Comparison of ENCODE assay signal across 17 cellular contexts in the genomic region with DNA sequence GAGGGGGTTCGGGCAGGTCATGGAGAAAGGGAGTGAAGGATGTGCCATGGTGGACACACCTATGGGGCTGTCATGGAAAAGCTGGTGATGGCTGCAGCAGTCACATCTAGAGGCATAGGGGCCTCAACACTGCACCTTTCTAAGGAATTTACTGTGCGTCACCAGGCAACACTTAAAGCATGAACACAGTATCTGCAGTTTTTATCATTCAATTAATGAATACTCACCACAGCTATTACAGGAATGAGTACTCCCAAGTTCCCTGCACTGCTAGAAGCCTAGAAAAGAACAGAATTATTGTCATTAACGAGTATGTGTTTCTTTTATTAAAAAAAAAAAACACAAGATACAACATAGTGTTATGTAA. TPM values are rescaled to one million over a fixed set of nuclear protein-coding genes. Genes with fewer than 3 reads are reported as not detected.
DNase-seq lines count a peak whose midpoint lies in the region; ATAC-seq lines count a peak whose summit lies in the region.
"Had no signal": no experiment of that assay in that cellular context is flagged by ENCODE, and none has a peak within 500 bp of the region (broad histone marks: within the 10 kb centered on the region; RNA-seq: fewer than 3 reads in every experiment).

No MANE protein-coding gene starts in this region.

- DNase-seq in EH (ENCODE audit: low read depth) (peak; percentile 69), hepatic stellate cell (ENCODE audit: low spot score) (peak; percentile 37), RKO (ENCODE audit: low spot score) (no peak), SIG-M5 (lab: John Stamatoyannopoulos, UW) (no peak)
- DNase-seq: CD4-positive, alpha-beta T cell; DMS79 treated with DMSO at 0.1 percent for 48 hours; GDM1; GOT3; Karpas-422; MM.1S; NCI-H1105 treated with DMSO at 0.1 percent for 48 hours; NCI-H2029; NCI-H510A treated with DMSO at 0.1 percent for 48 hours had no signal

- ATAC-seq in HG02588 (IDR thresholded peaks at IDR 0.05; ENCODE audit: unreplicated experiment) (no peak), HG02973 (IDR thresholded peaks at IDR 0.05; ENCODE audit: unreplicated experiment) (no peak)

- peak overlapping the region; percentile 96 for H3K27ac ChIP-seq in angular gyrus (ENCODE audit: low read depth, low read length)
- H3K27ac ChIP-seq in temporal lobe (ENCODE audit: low read depth, low read length): peak overlapping the region; percentile 93

RNA-seq across cellular contexts. Expression of gene SERPIND1, which starts 19.0 kb away (rescaled TPM):
- total RNA-seq in temporal lobe: 8.6 TPM
- total RNA-seq: CD4-positive, alpha-beta T cell had no signal

Comparison
In these comparisons a context has a peak if more than half of its experiments do, and no peak if none do; other contexts are left out.
1. DNase-seq: peak in EH (single experiment) and hepatic stellate cell (single experiment); none in RKO (single experiment) and SIG-M5 (single experiment).